ENCODE assay signal across 1 cellular context in the genomic region with DNA sequence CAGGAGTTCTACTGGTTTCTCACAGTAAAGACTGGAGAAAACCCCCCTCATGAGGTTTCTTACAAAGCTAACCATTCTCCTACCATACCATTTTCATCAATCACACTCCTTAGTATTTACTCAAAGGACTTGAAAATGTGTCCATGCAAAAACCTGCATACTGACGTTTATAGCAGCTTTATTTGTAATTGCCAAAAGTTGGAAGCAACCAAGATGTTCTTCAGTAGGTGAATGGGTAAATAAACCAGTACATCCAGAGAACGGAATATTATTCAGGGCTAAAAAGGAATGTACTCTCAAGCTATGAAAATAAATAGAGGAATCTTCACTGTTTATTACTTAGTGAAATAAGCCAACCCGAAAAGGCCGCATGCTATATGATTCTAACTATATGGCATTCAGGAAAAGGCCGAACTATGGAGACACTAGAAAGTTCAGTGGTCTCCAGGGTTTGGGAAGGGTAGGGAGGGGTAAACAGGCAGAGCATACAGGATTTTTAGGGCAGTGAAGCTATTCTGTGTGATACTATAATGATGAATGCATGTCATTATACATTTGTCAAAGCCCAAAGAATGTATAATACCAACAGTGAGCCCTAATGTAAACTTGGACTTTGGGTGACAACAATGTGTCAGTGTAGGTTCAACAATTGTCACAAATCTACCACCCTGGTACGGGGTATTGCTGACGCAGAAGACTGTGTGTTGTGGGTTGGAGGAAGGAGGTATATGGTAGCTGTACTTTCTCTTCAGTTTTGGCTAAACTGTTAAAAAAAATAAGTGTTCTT.
TF ChIP-seq lines count a peak whose summit lies in the region.

No MANE protein-coding gene starts in this region.

TF ChIP-seq in HepG2, 621 proteins besides CTCF, POLR2A, EP300 and RAD21 (continues in another document):
- no peak for TF ChIP-seq SYNCRIP (IDR thresholded peaks at IDR 0.05; ENCODE audit: insufficient read depth, low read depth, low read length)
- TF ChIP-seq, protein P1, sequence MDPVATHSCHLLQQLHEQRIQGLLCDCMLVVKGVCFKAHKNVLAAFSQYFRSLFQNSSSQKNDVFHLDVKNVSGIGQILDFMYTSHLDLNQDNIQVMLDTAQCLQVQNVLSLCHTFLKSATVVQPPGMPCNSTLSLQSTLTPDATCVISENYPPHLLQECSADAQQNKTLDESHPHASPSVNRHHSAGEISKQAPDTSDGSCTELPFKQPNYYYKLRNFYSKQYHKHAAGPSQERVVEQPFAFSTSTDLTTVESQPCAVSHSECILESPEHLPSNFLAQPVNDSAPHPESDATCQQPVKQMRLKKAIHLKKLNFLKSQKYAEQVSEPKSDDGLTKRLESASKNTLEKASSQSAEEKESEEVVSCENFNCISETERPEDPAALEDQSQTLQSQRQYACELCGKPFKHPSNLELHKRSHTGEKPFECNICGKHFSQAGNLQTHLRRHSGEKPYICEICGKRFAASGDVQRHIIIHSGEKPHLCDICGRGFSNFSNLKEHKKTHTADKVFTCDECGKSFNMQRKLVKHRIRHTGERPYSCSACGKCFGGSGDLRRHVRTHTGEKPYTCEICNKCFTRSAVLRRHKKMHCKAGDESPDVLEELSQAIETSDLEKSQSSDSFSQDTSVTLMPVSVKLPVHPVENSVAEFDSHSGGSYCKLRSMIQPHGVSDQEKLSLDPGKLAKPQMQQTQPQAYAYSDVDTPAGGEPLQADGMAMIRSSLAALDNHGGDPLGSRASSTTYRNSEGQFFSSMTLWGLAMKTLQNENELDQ (CRISPR knock-in tag; IDR thresholded peaks at IDR 0.05; ENCODE audit: borderline replicate concordance), result no peak
- TF ChIP-seq SP4 (CRISPR knock-in tag; IDR thresholded peaks at IDR 0.05), result no peak
- TF ChIP-seq ZFAT (CRISPR knock-in tag; conservative IDR thresholded peaks at IDR 0.05), result no peak
- TF ChIP-seq, protein P2, sequence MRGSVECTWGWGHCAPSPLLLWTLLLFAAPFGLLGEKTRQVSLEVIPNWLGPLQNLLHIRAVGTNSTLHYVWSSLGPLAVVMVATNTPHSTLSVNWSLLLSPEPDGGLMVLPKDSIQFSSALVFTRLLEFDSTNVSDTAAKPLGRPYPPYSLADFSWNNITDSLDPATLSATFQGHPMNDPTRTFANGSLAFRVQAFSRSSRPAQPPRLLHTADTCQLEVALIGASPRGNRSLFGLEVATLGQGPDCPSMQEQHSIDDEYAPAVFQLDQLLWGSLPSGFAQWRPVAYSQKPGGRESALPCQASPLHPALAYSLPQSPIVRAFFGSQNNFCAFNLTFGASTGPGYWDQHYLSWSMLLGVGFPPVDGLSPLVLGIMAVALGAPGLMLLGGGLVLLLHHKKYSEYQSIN (CRISPR knock-in tag; IDR thresholded peaks at IDR 0.05; ENCODE audit: borderline replicate concordance), result no peak
- TF ChIP-seq, protein P3, sequence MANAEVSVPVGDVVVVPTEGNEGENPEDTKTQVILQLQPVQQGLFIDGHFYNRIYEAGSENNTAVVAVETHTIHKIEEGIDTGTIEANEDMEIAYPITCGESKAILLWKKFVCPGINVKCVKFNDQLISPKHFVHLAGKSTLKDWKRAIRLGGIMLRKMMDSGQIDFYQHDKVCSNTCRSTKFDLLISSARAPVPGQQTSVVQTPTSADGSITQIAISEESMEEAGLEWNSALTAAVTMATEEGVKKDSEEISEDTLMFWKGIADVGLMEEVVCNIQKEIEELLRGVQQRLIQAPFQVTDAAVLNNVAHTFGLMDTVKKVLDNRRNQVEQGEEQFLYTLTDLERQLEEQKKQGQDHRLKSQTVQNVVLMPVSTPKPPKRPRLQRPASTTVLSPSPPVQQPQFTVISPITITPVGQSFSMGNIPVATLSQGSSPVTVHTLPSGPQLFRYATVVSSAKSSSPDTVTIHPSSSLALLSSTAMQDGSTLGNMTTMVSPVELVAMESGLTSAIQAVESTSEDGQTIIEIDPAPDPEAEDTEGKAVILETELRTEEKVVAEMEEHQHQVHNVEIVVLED (CRISPR knock-in tag; IDR thresholded peaks at IDR 0.05; ENCODE audit: borderline replicate concordance), result 0 out of 2 replicates have a peak, but pooled peaks have one; percentile 16
- TF ChIP-seq ZBTB20 (CRISPR knock-in tag; IDR thresholded peaks at IDR 0.05; ENCODE audit: borderline replicate concordance, low read depth), result peak; percentile 97
- peak; percentile 79 for TF ChIP-seq CREB1 (IDR thresholded peaks at IDR 0.05)
- no peak for TF ChIP-seq CREB1 (CRISPR knock-in tag; IDR thresholded peaks at IDR 0.05)
- TF ChIP-seq HIVEP1 (CRISPR knock-in tag; IDR thresholded peaks at IDR 0.05), result no peak
- TF ChIP-seq FOXK1 (CRISPR knock-in tag; IDR thresholded peaks at IDR 0.05; ENCODE audit: borderline replicate concordance, low read depth), result peak; percentile 51; the same call in 1 of the 2 replicates
- TF ChIP-seq ZNF549 (CRISPR knock-in tag; IDR thresholded peaks at IDR 0.05), result no peak
- TF ChIP-seq CBX2 (IDR thresholded peaks at IDR 0.05; ENCODE audit: low read depth, low read length), result no peak
- no peak for TF ChIP-seq CBX2 (CRISPR knock-in tag; IDR thresholded peaks at IDR 0.05; ENCODE audit: low read depth)
- TF ChIP-seq MEIS2 (CRISPR knock-in tag; IDR thresholded peaks at IDR 0.05), result peak; percentile 34; the same call in 1 of the 2 replicates
- TF ChIP-seq, protein P4, sequence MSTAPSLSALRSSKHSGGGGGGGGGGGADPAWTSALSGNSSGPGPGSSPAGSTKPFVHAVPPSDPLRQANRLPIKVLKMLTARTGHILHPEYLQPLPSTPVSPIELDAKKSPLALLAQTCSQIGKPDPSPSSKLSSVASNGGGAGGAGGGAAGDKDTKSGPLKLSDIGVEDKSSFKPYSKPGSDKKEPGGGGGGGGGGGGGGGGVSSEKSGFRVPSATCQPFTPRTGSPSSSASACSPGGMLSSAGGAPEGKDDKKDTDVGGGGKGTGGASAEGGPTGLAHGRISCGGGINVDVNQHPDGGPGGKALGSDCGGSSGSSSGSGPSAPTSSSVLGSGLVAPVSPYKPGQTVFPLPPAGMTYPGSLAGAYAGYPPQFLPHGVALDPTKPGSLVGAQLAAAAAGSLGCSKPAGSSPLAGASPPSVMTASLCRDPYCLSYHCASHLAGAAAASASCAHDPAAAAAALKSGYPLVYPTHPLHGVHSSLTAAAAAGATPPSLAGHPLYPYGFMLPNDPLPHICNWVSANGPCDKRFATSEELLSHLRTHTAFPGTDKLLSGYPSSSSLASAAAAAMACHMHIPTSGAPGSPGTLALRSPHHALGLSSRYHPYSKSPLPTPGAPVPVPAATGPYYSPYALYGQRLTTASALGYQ (CRISPR knock-in tag; IDR thresholded peaks at IDR 0.05), result no peak
- peak; percentile 83 for TF ChIP-seq FOXP1 (IDR thresholded peaks at IDR 0.05)
- TF ChIP-seq FOXP1 (CRISPR knock-in tag; IDR thresholded peaks at IDR 0.05), result peak; percentile 66
- TF ChIP-seq ZNF775 (CRISPR knock-in tag; IDR thresholded peaks at IDR 0.05; ENCODE audit: borderline replicate concordance), result no peak
- TF ChIP-seq, protein P5, sequence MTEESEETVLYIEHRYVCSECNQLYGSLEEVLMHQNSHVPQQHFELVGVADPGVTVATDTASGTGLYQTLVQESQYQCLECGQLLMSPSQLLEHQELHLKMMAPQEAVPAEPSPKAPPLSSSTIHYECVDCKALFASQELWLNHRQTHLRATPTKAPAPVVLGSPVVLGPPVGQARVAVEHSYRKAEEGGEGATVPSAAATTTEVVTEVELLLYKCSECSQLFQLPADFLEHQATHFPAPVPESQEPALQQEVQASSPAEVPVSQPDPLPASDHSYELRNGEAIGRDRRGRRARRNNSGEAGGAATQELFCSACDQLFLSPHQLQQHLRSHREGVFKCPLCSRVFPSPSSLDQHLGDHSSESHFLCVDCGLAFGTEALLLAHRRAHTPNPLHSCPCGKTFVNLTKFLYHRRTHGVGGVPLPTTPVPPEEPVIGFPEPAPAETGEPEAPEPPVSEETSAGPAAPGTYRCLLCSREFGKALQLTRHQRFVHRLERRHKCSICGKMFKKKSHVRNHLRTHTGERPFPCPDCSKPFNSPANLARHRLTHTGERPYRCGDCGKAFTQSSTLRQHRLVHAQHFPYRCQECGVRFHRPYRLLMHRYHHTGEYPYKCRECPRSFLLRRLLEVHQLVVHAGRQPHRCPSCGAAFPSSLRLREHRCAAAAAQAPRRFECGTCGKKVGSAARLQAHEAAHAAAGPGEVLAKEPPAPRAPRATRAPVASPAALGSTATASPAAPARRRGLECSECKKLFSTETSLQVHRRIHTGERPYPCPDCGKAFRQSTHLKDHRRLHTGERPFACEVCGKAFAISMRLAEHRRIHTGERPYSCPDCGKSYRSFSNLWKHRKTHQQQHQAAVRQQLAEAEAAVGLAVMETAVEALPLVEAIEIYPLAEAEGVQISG (CRISPR knock-in tag; IDR thresholded peaks at IDR 0.05), result no peak
- TF ChIP-seq RBAK (CRISPR knock-in tag; IDR thresholded peaks at IDR 0.05), result no peak
- TF ChIP-seq, protein P6, sequence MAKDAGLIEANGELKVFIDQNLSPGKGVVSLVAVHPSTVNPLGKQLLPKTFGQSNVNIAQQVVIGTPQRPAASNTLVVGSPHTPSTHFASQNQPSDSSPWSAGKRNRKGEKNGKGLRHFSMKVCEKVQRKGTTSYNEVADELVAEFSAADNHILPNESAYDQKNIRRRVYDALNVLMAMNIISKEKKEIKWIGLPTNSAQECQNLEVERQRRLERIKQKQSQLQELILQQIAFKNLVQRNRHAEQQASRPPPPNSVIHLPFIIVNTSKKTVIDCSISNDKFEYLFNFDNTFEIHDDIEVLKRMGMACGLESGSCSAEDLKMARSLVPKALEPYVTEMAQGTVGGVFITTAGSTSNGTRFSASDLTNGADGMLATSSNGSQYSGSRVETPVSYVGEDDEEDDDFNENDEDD (CRISPR knock-in tag; IDR thresholded peaks at IDR 0.05; ENCODE audit: borderline replicate concordance), result no peak
- TF ChIP-seq, protein P7, sequence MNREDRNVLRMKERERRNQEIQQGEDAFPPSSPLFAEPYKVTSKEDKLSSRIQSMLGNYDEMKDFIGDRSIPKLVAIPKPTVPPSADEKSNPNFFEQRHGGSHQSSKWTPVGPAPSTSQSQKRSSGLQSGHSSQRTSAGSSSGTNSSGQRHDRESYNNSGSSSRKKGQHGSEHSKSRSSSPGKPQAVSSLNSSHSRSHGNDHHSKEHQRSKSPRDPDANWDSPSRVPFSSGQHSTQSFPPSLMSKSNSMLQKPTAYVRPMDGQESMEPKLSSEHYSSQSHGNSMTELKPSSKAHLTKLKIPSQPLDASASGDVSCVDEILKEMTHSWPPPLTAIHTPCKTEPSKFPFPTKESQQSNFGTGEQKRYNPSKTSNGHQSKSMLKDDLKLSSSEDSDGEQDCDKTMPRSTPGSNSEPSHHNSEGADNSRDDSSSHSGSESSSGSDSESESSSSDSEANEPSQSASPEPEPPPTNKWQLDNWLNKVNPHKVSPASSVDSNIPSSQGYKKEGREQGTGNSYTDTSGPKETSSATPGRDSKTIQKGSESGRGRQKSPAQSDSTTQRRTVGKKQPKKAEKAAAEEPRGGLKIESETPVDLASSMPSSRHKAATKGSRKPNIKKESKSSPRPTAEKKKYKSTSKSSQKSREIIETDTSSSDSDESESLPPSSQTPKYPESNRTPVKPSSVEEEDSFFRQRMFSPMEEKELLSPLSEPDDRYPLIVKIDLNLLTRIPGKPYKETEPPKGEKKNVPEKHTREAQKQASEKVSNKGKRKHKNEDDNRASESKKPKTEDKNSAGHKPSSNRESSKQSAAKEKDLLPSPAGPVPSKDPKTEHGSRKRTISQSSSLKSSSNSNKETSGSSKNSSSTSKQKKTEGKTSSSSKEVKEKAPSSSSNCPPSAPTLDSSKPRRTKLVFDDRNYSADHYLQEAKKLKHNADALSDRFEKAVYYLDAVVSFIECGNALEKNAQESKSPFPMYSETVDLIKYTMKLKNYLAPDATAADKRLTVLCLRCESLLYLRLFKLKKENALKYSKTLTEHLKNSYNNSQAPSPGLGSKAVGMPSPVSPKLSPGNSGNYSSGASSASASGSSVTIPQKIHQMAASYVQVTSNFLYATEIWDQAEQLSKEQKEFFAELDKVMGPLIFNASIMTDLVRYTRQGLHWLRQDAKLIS (CRISPR knock-in tag; IDR thresholded peaks at IDR 0.05), result no peak
- TF ChIP-seq TEAD3 (CRISPR knock-in tag; optimal IDR thresholded peaks at IDR 0.05; ENCODE audit: borderline replicate concordance), result peak; percentile 93
- TF ChIP-seq ZNF333 (CRISPR knock-in tag; IDR thresholded peaks at IDR 0.05; ENCODE audit: borderline replicate concordance), result no peak
- TF ChIP-seq ZC3H13 (CRISPR knock-in tag; IDR thresholded peaks at IDR 0.05), result no peak
- TF ChIP-seq ZNF232 (CRISPR knock-in tag; IDR thresholded peaks at IDR 0.05; ENCODE audit: borderline replicate concordance), result no peak
- TF ChIP-seq SNAPC2 (CRISPR knock-in tag; IDR thresholded peaks at IDR 0.05), result no peak
- TF ChIP-seq, protein P8, sequence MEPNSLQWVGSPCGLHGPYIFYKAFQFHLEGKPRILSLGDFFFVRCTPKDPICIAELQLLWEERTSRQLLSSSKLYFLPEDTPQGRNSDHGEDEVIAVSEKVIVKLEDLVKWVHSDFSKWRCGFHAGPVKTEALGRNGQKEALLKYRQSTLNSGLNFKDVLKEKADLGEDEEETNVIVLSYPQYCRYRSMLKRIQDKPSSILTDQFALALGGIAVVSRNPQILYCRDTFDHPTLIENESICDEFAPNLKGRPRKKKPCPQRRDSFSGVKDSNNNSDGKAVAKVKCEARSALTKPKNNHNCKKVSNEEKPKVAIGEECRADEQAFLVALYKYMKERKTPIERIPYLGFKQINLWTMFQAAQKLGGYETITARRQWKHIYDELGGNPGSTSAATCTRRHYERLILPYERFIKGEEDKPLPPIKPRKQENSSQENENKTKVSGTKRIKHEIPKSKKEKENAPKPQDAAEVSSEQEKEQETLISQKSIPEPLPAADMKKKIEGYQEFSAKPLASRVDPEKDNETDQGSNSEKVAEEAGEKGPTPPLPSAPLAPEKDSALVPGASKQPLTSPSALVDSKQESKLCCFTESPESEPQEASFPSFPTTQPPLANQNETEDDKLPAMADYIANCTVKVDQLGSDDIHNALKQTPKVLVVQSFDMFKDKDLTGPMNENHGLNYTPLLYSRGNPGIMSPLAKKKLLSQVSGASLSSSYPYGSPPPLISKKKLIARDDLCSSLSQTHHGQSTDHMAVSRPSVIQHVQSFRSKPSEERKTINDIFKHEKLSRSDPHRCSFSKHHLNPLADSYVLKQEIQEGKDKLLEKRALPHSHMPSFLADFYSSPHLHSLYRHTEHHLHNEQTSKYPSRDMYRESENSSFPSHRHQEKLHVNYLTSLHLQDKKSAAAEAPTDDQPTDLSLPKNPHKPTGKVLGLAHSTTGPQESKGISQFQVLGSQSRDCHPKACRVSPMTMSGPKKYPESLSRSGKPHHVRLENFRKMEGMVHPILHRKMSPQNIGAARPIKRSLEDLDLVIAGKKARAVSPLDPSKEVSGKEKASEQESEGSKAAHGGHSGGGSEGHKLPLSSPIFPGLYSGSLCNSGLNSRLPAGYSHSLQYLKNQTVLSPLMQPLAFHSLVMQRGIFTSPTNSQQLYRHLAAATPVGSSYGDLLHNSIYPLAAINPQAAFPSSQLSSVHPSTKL (CRISPR knock-in tag; IDR thresholded peaks at IDR 0.05), result peak; percentile 79
- TF ChIP-seq, protein P9, sequence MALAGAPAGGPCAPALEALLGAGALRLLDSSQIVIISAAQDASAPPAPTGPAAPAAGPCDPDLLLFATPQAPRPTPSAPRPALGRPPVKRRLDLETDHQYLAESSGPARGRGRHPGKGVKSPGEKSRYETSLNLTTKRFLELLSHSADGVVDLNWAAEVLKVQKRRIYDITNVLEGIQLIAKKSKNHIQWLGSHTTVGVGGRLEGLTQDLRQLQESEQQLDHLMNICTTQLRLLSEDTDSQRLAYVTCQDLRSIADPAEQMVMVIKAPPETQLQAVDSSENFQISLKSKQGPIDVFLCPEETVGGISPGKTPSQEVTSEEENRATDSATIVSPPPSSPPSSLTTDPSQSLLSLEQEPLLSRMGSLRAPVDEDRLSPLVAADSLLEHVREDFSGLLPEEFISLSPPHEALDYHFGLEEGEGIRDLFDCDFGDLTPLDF (CRISPR knock-in tag; IDR thresholded peaks at IDR 0.05), result no peak
- peak; percentile 87 for TF ChIP-seq TBX3 (IDR thresholded peaks at IDR 0.05; ENCODE audit: borderline replicate concordance)
- TF ChIP-seq FOXJ3 (CRISPR knock-in tag; IDR thresholded peaks at IDR 0.05; ENCODE audit: borderline replicate concordance), result 0 out of 2 replicates have a peak, but pooled peaks have one; percentile 39
